In genomic region chr10:132294196-132294520, GRCh38 we compare ENCODE assay signal across 16 cellular contexts. TPM values are rescaled to one million over a fixed set of nuclear protein-coding genes. Genes with fewer than 3 reads are reported as not detected.
DNase-seq lines count a peak whose midpoint lies in the region; ATAC-seq and TF ChIP-seq lines count a peak whose summit lies in the region.
"Had no signal": no experiment of that assay in that cellular context is flagged by ENCODE, and none has a peak within 500 bp of the region (broad histone marks: within the 10 kb centered on the region; RNA-seq: fewer than 3 reads in every experiment).

No MANE protein-coding gene starts in this region.

- H3K27me3 ChIP-seq in BLaER1 (no peaks in the 10 kb centered on the region), osteoblast (ENCODE audit: insufficient read depth, low read length) (peaks cover under 1% of the 10 kb centered on the region), Peyer's patch (no peaks in the 10 kb centered on the region)

- no peak for ATAC-seq in HG03025 (IDR thresholded peaks at IDR 0.05; ENCODE audit: low FRiP score, unreplicated experiment)

- H3K27ac ChIP-seq in BLaER1: no peak overlapping the region
- H3K27ac ChIP-seq in osteoblast (ENCODE audit: low read depth, low read length): no peak overlapping the region
- no peak overlapping the region for H3K27ac ChIP-seq in Peyer's patch
- H3K27ac ChIP-seq: SK-N-MC had no signal

- no peaks in the 10 kb centered on the region for H3K79me2 ChIP-seq in osteoblast (ENCODE audit: insufficient read depth, low read length)

- no peak overlapping the region for H2AFZ ChIP-seq in osteoblast (ENCODE audit: low read length)

- no peak overlapping the region for H3K4me3 Mint-ChIP-seq in endothelial cell (ENCODE audit: unreplicated experiment)
- H3K4me3 Mint-ChIP-seq: CD14-positive monocyte had no signal

- H3K4me1 ChIP-seq in BLaER1 (peaks cover 60% of the 10 kb centered on the region), osteoblast (ENCODE audit: insufficient read depth, low read length) (no peaks in the 10 kb centered on the region), Peyer's patch (no peaks in the 10 kb centered on the region)

- 0 out of 2 replicates have a peak, but pooled peaks cover 3% of the 10 kb centered on the region for H3K9me3 ChIP-seq in BLaER1
- no peaks in the 10 kb centered on the region for H3K9me3 ChIP-seq in osteoblast (ENCODE audit: low read depth, low read length)
- no peaks in the 10 kb centered on the region for H3K9me3 ChIP-seq in Peyer's patch

- TF ChIP-seq CTCF in endothelial cell (IDR thresholded peaks at IDR 0.05; ENCODE audit: unreplicated experiment): no peak
- no peak for TF ChIP-seq CTCF in osteoblast (IDR thresholded peaks at IDR 0.05; ENCODE audit: extremely low read depth, low read depth, low read length)
- no peak for TF ChIP-seq CTCF in Peyer's patch (IDR thresholded peaks at IDR 0.05)

- DNase-seq in ELF-1 (ENCODE audit: low read depth, low spot score): peak; percentile 23
- DNase-seq in endothelial cell (ENCODE audit: low spot score): no peak
- peak; percentile 63 for DNase-seq in osteoblast (ENCODE audit: insufficient read length, low spot score, missing footprints)
- DNase-seq in Peyer's patch: no peak
- no peak for DNase-seq in DMS53 (lab: John Stamatoyannopoulos, UW)
- DNase-seq: GOT3; KG1; NCI-H1105 treated with DMSO at 0.1 percent for 48 hours; NCI-H1694; NCI-H2081 treated with DMSO at 0.1 percent for 48 hours; NK-92 treated with Interleukin-12 subunit alpha and Interleukin-12 subunit beta, amount 100 ng/mL, for 24 hours; Right ventricle myocardium superior had no signal

- peak overlapping the region; percentile 63 for H3K27ac Mint-ChIP-seq in endothelial cell (ENCODE audit: unreplicated experiment)

- peaks cover 8% of the 10 kb centered on the region for H3K27me3 Mint-ChIP-seq in endothelial cell (ENCODE audit: unreplicated experiment)

- H3K9me3 Mint-ChIP-seq in endothelial cell (ENCODE audit: unreplicated experiment): no peaks in the 10 kb centered on the region

- no peak for TF ChIP-seq POLR2A in Peyer's patch (IDR thresholded peaks at IDR 0.05)

- H3K4me2 ChIP-seq in BLaER1: peak overlapping the region; percentile 95
- no peak overlapping the region for H3K4me2 ChIP-seq in osteoblast (ENCODE audit: insufficient read depth, low read length)

- H3K36me3 ChIP-seq in BLaER1: no peaks in the 10 kb centered on the region
- H3K36me3 ChIP-seq in osteoblast (ENCODE audit: insufficient read depth, low read length): no peaks in the 10 kb centered on the region
- no peaks in the 10 kb centered on the region for H3K36me3 ChIP-seq in Peyer's patch

- H3K4me3 ChIP-seq in BLaER1 (no peak overlapping the region), osteoblast (ENCODE audit: insufficient read depth, low read length) (no peak overlapping the region), Peyer's patch (no peak overlapping the region)
- H3K4me3 ChIP-seq: SK-N-MC had no signal

- H4K20me1 ChIP-seq in BLaER1: peaks cover 37% of the 10 kb centered on the region
- H4K20me1 ChIP-seq in osteoblast (ENCODE audit: insufficient read depth, low read length): peaks cover 20% of the 10 kb centered on the region

- no peak overlapping the region for H3K9ac ChIP-seq in BLaER1

- no peaks in the 10 kb centered on the region for H3K36me3 Mint-ChIP-seq in endothelial cell (ENCODE audit: low read depth, unreplicated experiment)

- no peaks in the 10 kb centered on the region for H3K4me1 Mint-ChIP-seq in endothelial cell (ENCODE audit: unreplicated experiment)

RNA-seq across cellular contexts. Expression of gene STK32C, which starts 13.6 kb away (rescaled TPM):
- total RNA-seq in endothelial cell (ENCODE audit: unreplicated experiment): 12.6 TPM
- total RNA-seq in osteoblast: 12.7 and 14.5 TPM in 2 replicates
- total RNA-seq in Peyer's patch: 10 to 100 TPM in 1 of 4 donors, 1 to 10 TPM in 2, under 1 TPM in 1; 0.35 to 23.9 (median 4.4) TPM

RNA-seq across cellular contexts. Expression of gene LRRC27, which starts 37.8 kb away (rescaled TPM):
- total RNA-seq in endothelial cell (ENCODE audit: unreplicated experiment): 11.1 TPM
- 11.2 and 13.4 TPM in 2 replicates for total RNA-seq in osteoblast
- total RNA-seq in Peyer's patch: 10 to 100 TPM in 3 of 4 donors, 1 to 10 TPM in 1; 5.1 to 22.3 (median 18.5) TPM

Comparison
In these comparisons a context has a peak if more than half of its experiments do, and no peak if none do; other contexts are left out.
1. DNase-seq: peak in ELF-1 (single experiment) and osteoblast (single experiment); none in endothelial cell (single experiment), Peyer's patch (0 of 3) and DMS53 (single experiment).